In the genomic region with DNA sequence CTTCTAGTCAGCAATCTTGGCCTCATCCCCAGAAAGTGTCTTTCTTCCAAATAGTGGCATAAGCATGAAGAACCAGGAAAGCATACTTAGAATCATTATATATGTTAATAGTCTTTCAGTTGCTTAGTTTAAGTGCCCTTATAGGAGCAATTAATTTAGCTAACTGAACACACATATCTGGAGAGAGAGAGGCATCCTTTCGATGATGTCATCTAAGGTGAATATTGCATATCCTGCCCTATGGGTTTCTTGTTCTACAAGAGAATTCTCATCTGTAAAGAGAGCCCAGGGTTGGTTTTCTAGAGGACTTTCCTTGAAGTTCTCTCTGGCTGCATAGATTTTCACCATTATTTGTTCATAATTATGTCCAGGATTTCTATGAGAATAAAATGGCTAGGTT, we compare ENCODE assay signal across 1 cellular context.
A peak's percentile ranks its signal among the peaks of the same experiment; 100 is the strongest.
TF ChIP-seq lines count a peak whose summit lies in the region.

No MANE protein-coding gene starts in this region.

TF ChIP-seq in HepG2, 621 proteins besides CTCF, POLR2A, EP300 and RAD21 (continued from another document):
- TF ChIP-seq ATF7 (IDR thresholded peaks at IDR 0.05) (peak; percentile 66), ATF7 (CRISPR knock-in tag; IDR thresholded peaks at IDR 0.05) (no peak)
TF ChIP-seq in HepG2: peak in this region for 1.
